12 cellular contexts compared by ENCODE assay signal in the genomic region with DNA sequence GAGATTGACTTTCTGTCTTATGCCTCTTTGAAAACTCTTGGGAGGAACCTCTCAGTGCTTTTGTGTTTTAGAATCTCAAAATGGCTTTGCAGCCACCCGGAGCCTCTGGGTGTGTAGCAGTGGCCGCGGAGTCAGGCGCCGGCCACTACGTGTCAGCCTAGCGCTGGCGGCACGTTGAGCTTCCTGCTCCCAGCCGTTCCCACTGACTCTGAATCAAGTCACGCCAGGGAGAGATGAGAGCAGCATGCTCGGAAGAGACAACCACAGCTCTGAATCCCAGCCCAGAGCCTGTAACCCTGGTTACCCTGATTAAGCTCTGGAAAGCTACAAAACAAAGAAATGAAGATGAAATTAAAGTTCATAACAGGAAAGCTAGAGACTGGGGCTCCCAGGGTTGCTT.
DNase-seq lines count a peak whose midpoint lies in the region; ATAC-seq, FAIRE-seq and TF ChIP-seq lines count a peak whose summit lies in the region.
"Had no signal": no experiment of that assay in that cellular context is flagged by ENCODE, and none has a peak within 500 bp of the region (broad histone marks: within the 10 kb centered on the region; RNA-seq: fewer than 3 reads in every experiment).

No MANE protein-coding gene starts in this region.

- TF ChIP-seq CTCF in endothelial cell of umbilical vein (IDR thresholded peaks at IDR 0.05; ENCODE audit: extremely low read depth in 1 of 2, insufficient read depth in 1 of 2, low read depth in 1 of 2, low read length in 2 of 2): peak; percentile 4 to 22
- no peak for TF ChIP-seq CTCF in testis (IDR thresholded peaks at IDR 0.05)
- no peak for TF ChIP-seq CTCF in CD8-positive, alpha-beta T cell (IDR thresholded peaks at IDR 0.05)

- H3K9me3 ChIP-seq in endothelial cell of umbilical vein (replicated peaks; ENCODE audit: control insufficient read depth, insufficient read depth, low read length): no peaks in the 10 kb centered on the region
- H3K9me3 ChIP-seq in testis: no peaks in the 10 kb centered on the region
- no peaks in the 10 kb centered on the region for H3K9me3 ChIP-seq in CD8-positive, alpha-beta T cell (ENCODE audit: low read length)

- H3K4me1 Mint-ChIP-seq in CD8-positive, alpha-beta T cell (ENCODE audit: low read depth): no peaks in the 10 kb centered on the region

- H4K20me1 ChIP-seq in endothelial cell of umbilical vein (replicated peaks; ENCODE audit: control insufficient read depth, extremely low read depth, insufficient read depth, low read length): no peaks in the 10 kb centered on the region

- no TSS peak for BruUV-seq in endothelial cell of umbilical vein (replicated peaks; lab: Mats Ljungman, UMichigan)

- WGBS in testis, 2 donors: 37 to 43% methylated on average over 12 of the region's 12 CpGs

- H3K9me3 Mint-ChIP-seq in CD8-positive, alpha-beta T cell: no peaks in the 10 kb centered on the region
- H3K9me3 Mint-ChIP-seq: activated T-cell treated with anti-CD3 and anti-CD28 coated beads, Interleukin-2, amount 50 U/mL, for 72 hours had no signal

- dilution Hi-C loops in endothelial cell of umbilical vein (cut with MboI; ENCODE audit: extremely low pct_ligation_motif_present, low sequenced_read_pairs): no loop called here

- no peaks in the 10 kb centered on the region for H3K4me1 ChIP-seq in endothelial cell of umbilical vein (ENCODE audit: control insufficient read depth, extremely low read depth, insufficient read depth, low read length)
- no peaks in the 10 kb centered on the region for H3K4me1 ChIP-seq in testis
- H3K4me1 ChIP-seq in CD8-positive, alpha-beta T cell (ENCODE audit: insufficient read depth, low read length): no peaks in the 10 kb centered on the region

- H3K79me2 ChIP-seq in endothelial cell of umbilical vein (ENCODE audit: control insufficient read depth, insufficient read depth, low read length): no peaks in the 10 kb centered on the region

- no peaks in the 10 kb centered on the region for H3K27me3 ChIP-seq in endothelial cell of umbilical vein (ENCODE audit: control insufficient read depth in 2 of 2, insufficient read depth in 2 of 2, low read length in 2 of 2)
- no peaks in the 10 kb centered on the region for H3K27me3 ChIP-seq in testis
- H3K27me3 ChIP-seq in CD8-positive, alpha-beta T cell (ENCODE audit: insufficient read depth, low read length): no peaks in the 10 kb centered on the region

- no peak for ATAC-seq in CD8-positive, alpha-beta T cell
- ATAC-seq: activated T-cell treated with anti-CD3 and anti-CD28 coated beads, Interleukin-2, amount 50 U/mL, for 72 hours had no signal

- intact Hi-C loops in endothelial cell of umbilical vein (cut with micrococcal nuclease) (no loop called here), testis (cut with DNase I; ENCODE audit: low total_unique reads) (no loop called here)
- intact Hi-C loops in CD8-positive, alpha-beta T cell (cut with DNase I, micrococcal nuclease): no loop called here

- no peak overlapping the region for H2AFZ ChIP-seq in endothelial cell of umbilical vein (ENCODE audit: low read depth, low read length)

- peak; percentile 61 for DNase-seq in NCI-H82 (lab: John Stamatoyannopoulos, UW)
- peak; percentile 33 for DNase-seq in endothelial cell of umbilical vein (ENCODE audit: low read depth, low spot score)
- DNase-seq in left kidney (ENCODE audit: low read depth, low spot score): peak; percentile 78
- DNase-seq in testis: peak; percentile 64
- DNase-seq in activated CD4-positive, alpha-beta T cell treated with anti-CD3 and anti-CD28 coated beads for 1 hour: no peak
- DNase-seq in frontal cortex (ENCODE audit: low spot score in 2 of 2): no peak
- no peak for DNase-seq in GM19238 (ENCODE audit: insufficient read length, low spot score)
- no peak for DNase-seq in CD8-positive, alpha-beta T cell
- DNase-seq: activated T-cell treated with anti-CD3 and anti-CD28 coated beads, Interleukin-2, amount 50 U/mL, for 72 hours; effector CD4-positive, alpha-beta T cell; NCI-H1092 had no signal

- no peak overlapping the region for H3K4me3 Mint-ChIP-seq in CD8-positive, alpha-beta T cell
- H3K4me3 Mint-ChIP-seq: activated T-cell treated with anti-CD3 and anti-CD28 coated beads, Interleukin-2, amount 50 U/mL, for 72 hours had no signal

- H3K4me2 ChIP-seq in endothelial cell of umbilical vein (ENCODE audit: insufficient read depth, low read length): no peak overlapping the region

- POLR2A ChIA-PET in endothelial cell of umbilical vein (lab: Charles Lee): interaction anchor here (0.7 kb wide), 1 partner anchor 295 kb away, joined by 4 read pairs; no protein-coding TSS in a partner anchor
- POLR2A ChIA-PET in CD8-positive, alpha-beta T cell (lab: Charles Lee): no interaction called here

- H3K27ac Mint-ChIP-seq in CD8-positive, alpha-beta T cell: no peak overlapping the region
- H3K27ac Mint-ChIP-seq: activated T-cell treated with anti-CD3 and anti-CD28 coated beads, Interleukin-2, amount 50 U/mL, for 72 hours had no signal

- H3K27me3 Mint-ChIP-seq in CD8-positive, alpha-beta T cell (ENCODE audit: low read depth): no peaks in the 10 kb centered on the region

- TF ChIP-seq POLR2A in endothelial cell of umbilical vein (IDR thresholded peaks at IDR 0.05; ENCODE audit: low read depth, low read length): no peak
- TF ChIP-seq POLR2A in testis (IDR thresholded peaks at IDR 0.05): no peak

- peaks cover 92% of the 10 kb centered on the region for H3K36me3 Mint-ChIP-seq in CD8-positive, alpha-beta T cell

- H3K9ac ChIP-seq in endothelial cell of umbilical vein (replicated peaks; ENCODE audit: extremely low read depth, insufficient read depth, low read length): no peak overlapping the region

- H3K27ac ChIP-seq in endothelial cell of umbilical vein (ENCODE audit: insufficient read depth, low read depth, low read length): no peak overlapping the region
- no peak overlapping the region for H3K27ac ChIP-seq in testis
- H3K27ac ChIP-seq in CD8-positive, alpha-beta T cell (ENCODE audit: low read depth, low read length): no peak overlapping the region

- H3K4me3 ChIP-seq in endothelial cell of umbilical vein (replicated peaks in 1 of 3; ENCODE audit: insufficient read depth in 1 of 3, low read depth in 1 of 3, low read length in 3 of 3): no peak overlapping the region
- H3K4me3 ChIP-seq in testis: no peak overlapping the region
- no peak overlapping the region for H3K4me3 ChIP-seq in CD8-positive, alpha-beta T cell (ENCODE audit: low read depth, low read length)

- no peaks in the 10 kb centered on the region for H3K9me1 ChIP-seq in endothelial cell of umbilical vein (replicated peaks; ENCODE audit: control insufficient read depth, extremely low read depth, insufficient read depth, low read length)

- H3K36me3 ChIP-seq in endothelial cell of umbilical vein (ENCODE audit: control insufficient read depth in 2 of 2, extremely low read depth in 1 of 2, insufficient read depth in 2 of 2, low read length in 2 of 2): no peaks in the 10 kb centered on the region
- no peaks in the 10 kb centered on the region for H3K36me3 ChIP-seq in testis (ENCODE audit: low read depth, missing control alignments)
- peaks cover 51% of the 10 kb centered on the region for H3K36me3 ChIP-seq in CD8-positive, alpha-beta T cell (ENCODE audit: insufficient read depth, low read length)

- no peak for FAIRE-seq in endothelial cell of umbilical vein (lab: Jason Lieb, UNC)
- FAIRE-seq in frontal cortex (lab: Jason Lieb, UNC): no peak
- FAIRE-seq: G401.6 had no signal

- CTCF ChIA-PET in endothelial cell of umbilical vein (lab: Charles Lee): interaction anchor here (0.8 to 2.3 kb wide), 3 partner anchors 10 to 162 kb away, joined by 3 to 14 read pairs (median 4); no protein-coding TSS in a partner anchor
- CTCF ChIA-PET in CD8-positive, alpha-beta T cell (lab: Charles Lee): interaction anchor here (1.2 kb wide), 1 partner anchor 9 kb away, joined by 5 read pairs; no protein-coding TSS in a partner anchor

TF ChIP-seq in endothelial cell of umbilical vein, 7 proteins besides CTCF, POLR2A, EP300 and RAD21:
- no peak for TF ChIP-seq GATA2 (IDR thresholded peaks at IDR 0.05; ENCODE audit: insufficient read depth, insufficient read length, low read depth, low read length)
- TF ChIP-seq POLR2AphosphoS5 (IDR thresholded peaks at IDR 0.05; ENCODE audit: insufficient read depth, low read depth, low read length): no peak
- TF ChIP-seq MYC (IDR thresholded peaks at IDR 0.05; ENCODE audit: low read depth, low read length): no peak
- TF ChIP-seq MAX (IDR thresholded peaks at IDR 0.05; ENCODE audit: insufficient read depth, insufficient read length): no peak
- no peak for TF ChIP-seq JUN (IDR thresholded peaks at IDR 0.05; ENCODE audit: borderline replicate concordance, insufficient read depth, insufficient read length, low read depth)
- TF ChIP-seq EZH2 (IDR thresholded peaks at IDR 0.05; ENCODE audit: borderline replicate concordance, low read depth, low read length, severe bottlenecking): no peak
- no peak for TF ChIP-seq FOS (IDR thresholded peaks at IDR 0.05; ENCODE audit: borderline replicate concordance, insufficient read depth, low read length)

Comparison
In these comparisons a context has a peak if more than half of its experiments do, and no peak if none do; other contexts are left out.
1. DNase-seq: peak in NCI-H82 (single experiment), endothelial cell of umbilical vein (single experiment), left kidney (single experiment) and testis (single experiment); none in activated CD4-positive, alpha-beta T cell treated with anti-CD3 and anti-CD28 coated beads for 1 hour (single experiment), frontal cortex (0 of 2), GM19238 (single experiment) and CD8-positive, alpha-beta T cell (0 of 7).
2. CTCF ChIP-seq: peak in endothelial cell of umbilical vein (2 of 2); none in testis (0 of 3) and CD8-positive, alpha-beta T cell (single experiment).